Comparison of ENCODE assay signal across 8 cellular contexts in genomic region chr5:154647760-154648143, GRCh38.
A peak's percentile ranks its signal among the peaks of the same experiment; 100 is the strongest.
DNase-seq lines count a peak whose midpoint lies in the region; ATAC-seq and TF ChIP-seq lines count a peak whose summit lies in the region.

No MANE protein-coding gene starts in this region.

- DNase-seq in activated naive CD4-positive, alpha-beta T cell treated with anti-CD3 and anti-CD28 coated beads, Interleukin-2, amount 10 ng/mL, durations not matched to agents 7 days and 5 days: no peak
- DNase-seq in activated naive CD4-positive, alpha-beta T cell treated with anti-CD3 and anti-CD28 coated beads, Interleukin-2, amount 50 U/mL, for 16 hours: no peak
- DNase-seq in body of pancreas (peak in 2 of 4 donors; percentile 26 to 32), mesenchymal stem cell (peak; percentile 28), testis (no peak), T-helper 9 cell (no peak)

- H3K9me3 Mint-ChIP-seq in activated naive CD4-positive, alpha-beta T cell treated with anti-CD3 and anti-CD28 coated beads, Interleukin-2, amount 10 ng/mL, durations not matched to agents 7 days and 5 days: peaks cover 11% of the 10 kb centered on the region

- H3K27me3 ChIP-seq in body of pancreas: no peaks in the 10 kb centered on the region
- H3K27me3 ChIP-seq in mesenchymal stem cell (ENCODE audit: control insufficient read depth in 1 of 2, insufficient read depth in 1 of 2, low read length in 2 of 2): peaks cover 0 to 6% of the 10 kb centered on the region in 2 experiments
- no peaks in the 10 kb centered on the region for H3K27me3 ChIP-seq in testis

- no peak overlapping the region for H2BK5ac ChIP-seq in mesenchymal stem cell (ENCODE audit: low read depth, low read length, poor library complexity, severe bottlenecking)

- H4K91ac ChIP-seq in mesenchymal stem cell (ENCODE audit: low read length): no peak overlapping the region

- H3K9ac ChIP-seq in mesenchymal stem cell (ENCODE audit: low read length): peak overlapping the region; percentile 48

- no peak overlapping the region for H4K8ac ChIP-seq in mesenchymal stem cell (ENCODE audit: low read length)

- no peak overlapping the region for H2BK15ac ChIP-seq in mesenchymal stem cell (ENCODE audit: low read depth, poor library complexity, severe bottlenecking)

- no peak overlapping the region for H3K23ac ChIP-seq in mesenchymal stem cell (ENCODE audit: low read length in 2 of 2)

- peaks cover 18% of the 10 kb centered on the region for H3K4me1 Mint-ChIP-seq in activated naive CD4-positive, alpha-beta T cell treated with anti-CD3 and anti-CD28 coated beads, Interleukin-2, amount 10 ng/mL, durations not matched to agents 7 days and 5 days

- no peak overlapping the region for H2AK5ac ChIP-seq in mesenchymal stem cell (ENCODE audit: low read length, severe bottlenecking)

- no peak overlapping the region for H3K27ac Mint-ChIP-seq in activated naive CD4-positive, alpha-beta T cell treated with anti-CD3 and anti-CD28 coated beads, Interleukin-2, amount 10 ng/mL, durations not matched to agents 7 days and 5 days

- H3K79me1 ChIP-seq in mesenchymal stem cell (replicated peaks; ENCODE audit: low read length, poor library complexity, severe bottlenecking): no peaks in the 10 kb centered on the region

- H3K36me3 ChIP-seq in body of pancreas (replicated peaks in 1 of 2; ENCODE audit: insufficient read depth in 1 of 2, low read depth in 2 of 2) (no peaks in the 10 kb centered on the region), mesenchymal stem cell (ENCODE audit: control insufficient read depth in 1 of 2, insufficient read depth in 2 of 2, low read depth in 1 of 2, low read length in 2 of 2) (no peaks in the 10 kb centered on the region), testis (ENCODE audit: low read depth, missing control alignments) (no peaks in the 10 kb centered on the region)

- H3K4me3 Mint-ChIP-seq in activated naive CD4-positive, alpha-beta T cell treated with anti-CD3 and anti-CD28 coated beads, Interleukin-2, amount 10 ng/mL, durations not matched to agents 7 days and 5 days: peak overlapping the region; percentile 53

- no peaks in the 10 kb centered on the region for H3K36me3 Mint-ChIP-seq in activated naive CD4-positive, alpha-beta T cell treated with anti-CD3 and anti-CD28 coated beads, Interleukin-2, amount 10 ng/mL, durations not matched to agents 7 days and 5 days

- H3K4me3 ChIP-seq in body of pancreas (no peak overlapping the region), mesenchymal stem cell (ENCODE audit: insufficient read depth in 1 of 2, low read depth in 1 of 2, low read length in 2 of 2) (peak overlapping the region in 1 of 2 experiments; percentile 56), testis (peak overlapping the region; percentile 19 to 29)

- no peak overlapping the region for H3K4me2 ChIP-seq in mesenchymal stem cell (ENCODE audit: low read length, poor library complexity, severe bottlenecking)

- TF ChIP-seq CTCF in body of pancreas (IDR thresholded peaks at IDR 0.05) (peak in 1 of 7 experiments; percentile 11), testis (IDR thresholded peaks at IDR 0.05) (no peak)

- no peak overlapping the region for H3K14ac ChIP-seq in mesenchymal stem cell (ENCODE audit: low read length in 2 of 2)

- no peak overlapping the region for H3K18ac ChIP-seq in mesenchymal stem cell (ENCODE audit: low read depth in 1 of 2, low read length in 2 of 2)

- H2BK120ac ChIP-seq in mesenchymal stem cell (ENCODE audit: low read depth, low read length): no peak overlapping the region

- H2BK12ac ChIP-seq in mesenchymal stem cell (ENCODE audit: low read length in 2 of 2): no peak overlapping the region

- ATAC-seq in body of pancreas (peak; percentile 24), HG02973 (IDR thresholded peaks at IDR 0.05; ENCODE audit: unreplicated experiment) (no peak), GM18505 (IDR thresholded peaks at IDR 0.05; ENCODE audit: unreplicated experiment) (no peak)

- H3K4ac ChIP-seq in mesenchymal stem cell (ENCODE audit: low read depth in 1 of 2, low read length in 2 of 2): no peak overlapping the region

- intact Hi-C loops in body of pancreas (cut with DNase I) (no loop called here), testis (cut with DNase I; ENCODE audit: low total_unique reads) (loop anchor here (5.0 kb wide), 1 partner anchor 165 kb away; no protein-coding TSS in a partner anchor)

- H2AFZ ChIP-seq in mesenchymal stem cell (ENCODE audit: low read depth, low read length): peak overlapping the region; percentile 54

- WGBS in body of pancreas, 2 donors: 19 to 26% methylated on average over 6 of the region's 6 CpGs
- 71% methylated on average over 4 of the region's 6 CpGs for WGBS in mesenchymal stem cell
- 39 to 44% methylated on average over 6 of the region's 6 CpGs for WGBS in testis, 2 donors

- CTCF ChIA-PET in activated naive CD4-positive, alpha-beta T cell treated with anti-CD3 and anti-CD28 coated beads, Interleukin-2, amount 10 ng/mL, durations not matched to agents 7 days and 5 days (lab: Charles Lee): interaction anchor here (0.6 to 1.2 kb wide), 3 partner anchors 119 to 340 kb away, joined by 3 read pairs; partner anchors contain the start of gene FAXDC2

- peaks cover 49% of the 10 kb centered on the region for H3K27me3 Mint-ChIP-seq in activated naive CD4-positive, alpha-beta T cell treated with anti-CD3 and anti-CD28 coated beads, Interleukin-2, amount 10 ng/mL, durations not matched to agents 7 days and 5 days

- no peak for TF ChIP-seq POLR2A in body of pancreas (IDR thresholded peaks at IDR 0.05)
- no peak for TF ChIP-seq POLR2A in testis (IDR thresholded peaks at IDR 0.05)
- no peak for TF ChIP-seq POLR2A in GM18505 (IDR thresholded peaks at IDR 0.05; ENCODE audit: borderline replicate concordance, extremely low read depth, insufficient read depth, insufficient read length)

- H3K4me1 ChIP-seq in body of pancreas (peaks cover 45% of the 10 kb centered on the region), mesenchymal stem cell (ENCODE audit: control insufficient read depth, insufficient read depth, low read depth, low read length) (peaks cover 6% of the 10 kb centered on the region), testis (peaks cover 2% of the 10 kb centered on the region)

- H3K9me3 ChIP-seq in body of pancreas: no peaks in the 10 kb centered on the region
- no peaks in the 10 kb centered on the region for H3K9me3 ChIP-seq in mesenchymal stem cell (ENCODE audit: control insufficient read depth, low read length)
- no peaks in the 10 kb centered on the region for H3K9me3 ChIP-seq in testis

- H3K27ac ChIP-seq in body of pancreas: peak overlapping the region; percentile 34 to 91 (median 90)
- no peak overlapping the region for H3K27ac ChIP-seq in mesenchymal stem cell (ENCODE audit: low read length, poor library complexity, severe bottlenecking)
- no peak overlapping the region for H3K27ac ChIP-seq in testis

Comparison
In these comparisons a context has a peak if more than half of its experiments do, and no peak if none do; other contexts are left out.
1. H3K27ac ChIP-seq: peak in body of pancreas (4 of 4); none in mesenchymal stem cell (single experiment) and testis (0 of 2).
2. H3K4me3 ChIP-seq: peak in testis (2 of 2); none in body of pancreas (0 of 2).